Comparison of ENCODE assay signal across 1 cellular context in the genomic region with DNA sequence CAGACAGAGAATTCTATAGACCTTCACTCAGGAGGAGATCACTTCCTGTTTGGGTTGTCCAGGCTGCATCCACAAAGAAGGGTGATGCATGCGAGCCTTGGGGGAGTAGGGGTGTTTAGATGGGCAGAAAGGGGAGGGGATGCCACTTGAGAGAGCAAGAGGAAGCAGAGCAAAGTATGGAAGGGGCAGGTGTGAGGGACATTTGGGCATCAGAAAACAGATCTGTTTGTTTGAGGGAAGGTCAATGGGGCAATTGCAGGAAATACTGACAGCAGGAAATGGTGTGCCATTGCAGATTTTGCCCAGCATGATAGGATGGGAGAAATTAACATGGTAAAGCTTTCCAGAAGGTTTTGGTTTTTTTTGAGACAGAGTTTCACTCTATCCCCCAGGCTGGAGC.
TF ChIP-seq lines count a peak whose summit lies in the region.

No MANE protein-coding gene starts in this region.

TF ChIP-seq in IMR-90, 13 proteins besides CTCF, POLR2A, EP300 and RAD21:
- TF ChIP-seq, protein P1, sequence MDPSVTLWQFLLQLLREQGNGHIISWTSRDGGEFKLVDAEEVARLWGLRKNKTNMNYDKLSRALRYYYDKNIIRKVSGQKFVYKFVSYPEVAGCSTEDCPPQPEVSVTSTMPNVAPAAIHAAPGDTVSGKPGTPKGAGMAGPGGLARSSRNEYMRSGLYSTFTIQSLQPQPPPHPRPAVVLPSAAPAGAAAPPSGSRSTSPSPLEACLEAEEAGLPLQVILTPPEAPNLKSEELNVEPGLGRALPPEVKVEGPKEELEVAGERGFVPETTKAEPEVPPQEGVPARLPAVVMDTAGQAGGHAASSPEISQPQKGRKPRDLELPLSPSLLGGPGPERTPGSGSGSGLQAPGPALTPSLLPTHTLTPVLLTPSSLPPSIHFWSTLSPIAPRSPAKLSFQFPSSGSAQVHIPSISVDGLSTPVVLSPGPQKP (IDR thresholded peaks at IDR 0.05; ENCODE audit: borderline replicate concordance, low read depth, low read length): no peak
- TF ChIP-seq MXI1 (IDR thresholded peaks at IDR 0.05; ENCODE audit: borderline replicate concordance, low read depth, low read length): no peak
- TF ChIP-seq, protein P2, sequence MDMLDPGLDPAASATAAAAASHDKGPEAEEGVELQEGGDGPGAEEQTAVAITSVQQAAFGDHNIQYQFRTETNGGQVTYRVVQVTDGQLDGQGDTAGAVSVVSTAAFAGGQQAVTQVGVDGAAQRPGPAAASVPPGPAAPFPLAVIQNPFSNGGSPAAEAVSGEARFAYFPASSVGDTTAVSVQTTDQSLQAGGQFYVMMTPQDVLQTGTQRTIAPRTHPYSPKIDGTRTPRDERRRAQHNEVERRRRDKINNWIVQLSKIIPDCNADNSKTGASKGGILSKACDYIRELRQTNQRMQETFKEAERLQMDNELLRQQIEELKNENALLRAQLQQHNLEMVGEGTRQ (IDR thresholded peaks at IDR 0.05; ENCODE audit: low read depth, low read length): no peak
- no peak for TF ChIP-seq MAFK (IDR thresholded peaks at IDR 0.05; ENCODE audit: low read depth, low read length)
- no peak for TF ChIP-seq FOS (IDR thresholded peaks at IDR 0.05; ENCODE audit: low read depth, low read length)
- TF ChIP-seq SMC3 (IDR thresholded peaks at IDR 0.05; ENCODE audit: low read depth, low read length): no peak
- no peak for TF ChIP-seq MAZ (IDR thresholded peaks at IDR 0.05; ENCODE audit: borderline replicate concordance, low read depth, low read length)
- TF ChIP-seq NFE2L2 (IDR thresholded peaks at IDR 0.05; ENCODE audit: low read depth, low read length): no peak
- no peak for TF ChIP-seq CHD1 (IDR thresholded peaks at IDR 0.05; ENCODE audit: low read depth, low read length)
- TF ChIP-seq RFX5 (IDR thresholded peaks at IDR 0.05; ENCODE audit: low read depth, low read length): no peak
- TF ChIP-seq RCOR1 (IDR thresholded peaks at IDR 0.05; ENCODE audit: insufficient replicate concordance, low read length): no peak
- no peak for TF ChIP-seq CEBPB (IDR thresholded peaks at IDR 0.05; ENCODE audit: low read depth, low read length)
- TF ChIP-seq BHLHE40 (IDR thresholded peaks at IDR 0.05; ENCODE audit: low read depth, low read length): no peak
